8 cellular contexts compared by ENCODE assay signal in the genomic region with DNA sequence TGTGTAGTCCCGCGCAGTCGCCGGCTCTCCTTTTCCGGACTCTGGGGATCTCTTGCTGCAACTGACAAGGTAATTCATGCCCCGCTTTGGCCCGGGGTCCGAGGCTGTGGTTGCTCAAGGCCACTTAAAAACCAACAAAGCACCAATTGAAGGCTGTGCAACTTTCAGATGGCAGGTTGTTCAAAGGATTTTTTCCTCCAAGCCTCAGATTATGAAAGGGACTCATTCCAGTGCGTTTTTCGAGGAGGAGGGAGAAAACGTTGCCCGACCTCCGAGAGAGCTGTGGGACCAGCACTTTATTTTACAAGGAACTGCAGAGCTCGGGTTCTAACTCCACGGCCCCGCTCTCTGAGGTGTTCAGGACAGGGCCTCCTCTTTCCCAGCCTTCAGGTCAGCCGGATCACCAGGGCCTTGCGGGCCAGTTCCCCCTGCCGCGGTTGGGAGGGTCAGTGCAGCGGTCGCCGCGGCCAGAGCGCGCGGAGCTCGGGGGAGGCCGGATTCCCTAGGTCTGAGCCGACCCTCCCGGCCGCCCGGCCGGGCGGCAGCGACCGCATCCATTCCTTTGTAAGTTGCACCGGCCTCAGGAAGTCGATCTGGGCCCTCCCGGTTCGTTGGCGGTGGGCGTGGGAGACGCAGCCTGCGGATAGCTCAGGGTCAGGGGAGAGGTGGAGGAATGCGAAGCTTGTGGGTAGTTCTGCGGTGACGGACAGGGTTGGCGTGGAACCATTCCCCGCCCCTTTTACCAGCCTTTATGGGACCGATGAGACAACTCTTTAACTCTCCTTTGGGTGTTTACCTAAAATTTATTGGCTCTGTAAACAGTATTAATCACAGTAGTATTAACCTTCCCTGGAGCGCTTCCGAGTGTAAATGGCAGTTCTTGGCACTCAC. TPM values are rescaled to one million over a fixed set of nuclear protein-coding genes. Genes with fewer than 3 reads are reported as not detected.
A peak's percentile ranks its signal among the peaks of the same experiment; 100 is the strongest.
DNase-seq lines count a peak whose midpoint lies in the region; ATAC-seq and TF ChIP-seq lines count a peak whose summit lies in the region.

No MANE protein-coding gene starts in this region.

- H3K4me1 ChIP-seq in aorta (ENCODE audit: control insufficient read depth in 1 of 2, insufficient read depth in 2 of 2, low read length in 2 of 2) = no peaks in the 10 kb centered on the region

- H3K4me3 Mint-ChIP-seq in CD14-positive monocyte (peak overlapping the region; percentile 95 to 97), activated B cell treated with CpG ODN at 0.5 μM for 24 hours (peak overlapping the region; percentile 94)

- peak overlapping the region; percentile 87 for H3K4me3 ChIP-seq in fibroblast of mammary gland (ENCODE audit: control insufficient read depth, low read depth, low read length)
- peak overlapping the region; percentile 73 to 75 for H3K4me3 ChIP-seq in aorta (ENCODE audit: low read length in 2 of 2)

- H3K27me3 Mint-ChIP-seq in CD14-positive monocyte (ENCODE audit: low read depth in 3 of 3) (peaks cover 0 to 2% (median 0%) of the 10 kb centered on the region in 3 donors), activated B cell treated with CpG ODN at 0.5 μM for 24 hours (peaks cover 3% of the 10 kb centered on the region)

- intact Hi-C loops in CD14-positive monocyte (cut with micrococcal nuclease) (loop anchor here (5.0 to 10.0 kb wide), 4 partner anchors 76 to 192 kb away; partner anchors contain the start of gene SF3B5 (in 1 of the 2)), activated B cell treated with CpG ODN at 0.5 μM for 24 hours (cut with micrococcal nuclease) (loop anchor here (1.0 to 5.0 kb wide), 4 partner anchors 49 to 196 kb away; no protein-coding TSS in a partner anchor), aorta (cut with DNase I) (loop anchor here (5.0 to 10.0 kb wide), 7 partner anchors 39 to 198 kb away; partner anchors contain the start of gene SF3B5 (in 1 of the 2))

- 0 to 1% methylated on average over 53 of the region's 53 CpGs for WGBS in aorta, 2 donors

- H3K9me3 ChIP-seq in aorta (ENCODE audit: control insufficient read depth, low read length) = no peaks in the 10 kb centered on the region

- H3K36me3 ChIP-seq in aorta (ENCODE audit: control insufficient read depth in 1 of 2, insufficient read depth in 2 of 2, low read length in 1 of 2) = no peaks in the 10 kb centered on the region

- CTCF ChIA-PET in activated B cell treated with CpG ODN at 0.5 μM for 24 hours (lab: Charles Lee) = interaction anchor here (0.8 to 1.5 kb wide), 2 partner anchors 70 to 195 kb away, joined by 3 to 8 read pairs; no protein-coding TSS in a partner anchor

- no peak for DNase-seq in CD14-positive monocyte (ENCODE audit: low spot score)
- peak; percentile 78 for DNase-seq in HS-27A (ENCODE audit: low read depth)
- peak; percentile 19 for DNase-seq in activated B cell treated with CpG ODN at 0.5 μM for 24 hours
- peak; percentile 93 for DNase-seq in fibroblast of mammary gland (ENCODE audit: low read depth)
- DNase-seq in myocyte (ENCODE audit: low read depth) = peak; percentile 82
- peak; percentile 77 to 91 for DNase-seq in aorta

- H3K27me3 ChIP-seq in aorta (ENCODE audit: control insufficient read depth in 1 of 2, insufficient read depth in 2 of 2, low read length in 1 of 2) = no peaks in the 10 kb centered on the region

- no peak for TF ChIP-seq CTCF in CD14-positive monocyte (IDR thresholded peaks at IDR 0.05)
- TF ChIP-seq CTCF in activated B cell treated with CpG ODN at 0.5 μM for 24 hours (IDR thresholded peaks at IDR 0.05) = no peak
- TF ChIP-seq CTCF in fibroblast of mammary gland (conservative IDR thresholded peaks at IDR 0.05; ENCODE audit: control insufficient read depth, insufficient read depth, low read depth, low read length) = no peak

- H3K4me1 Mint-ChIP-seq in CD14-positive monocyte (peaks cover 27% of the 10 kb centered on the region), activated B cell treated with CpG ODN at 0.5 μM for 24 hours (peaks cover 19% of the 10 kb centered on the region)

- peak; percentile 5 for ATAC-seq in activated B cell treated with CpG ODN at 0.5 μM for 24 hours (ENCODE audit: low read depth)
- peak; percentile 22 for ATAC-seq in aorta (ENCODE audit: low FRiP score)
- no peak for ATAC-seq in HG03521 (IDR thresholded peaks at IDR 0.05; ENCODE audit: unreplicated experiment)
- no peak for ATAC-seq in GM18909 (IDR thresholded peaks at IDR 0.05; ENCODE audit: poor library complexity, unreplicated experiment)

- H3K9me3 Mint-ChIP-seq in CD14-positive monocyte (no peaks in the 10 kb centered on the region), activated B cell treated with CpG ODN at 0.5 μM for 24 hours (no peaks in the 10 kb centered on the region)

- H3K27ac ChIP-seq in aorta (ENCODE audit: low read depth in 1 of 2, low read length in 2 of 2) = peak overlapping the region in 1 of 2 donors; percentile 70

- H3K36me3 Mint-ChIP-seq in CD14-positive monocyte (peaks cover 14 to 25% of the 10 kb centered on the region in 2 donors), activated B cell treated with CpG ODN at 0.5 μM for 24 hours (ENCODE audit: low read depth) (peaks cover 1% of the 10 kb centered on the region)

- H3K27ac Mint-ChIP-seq in CD14-positive monocyte (peak overlapping the region; percentile 66 to 96 (median 93)), activated B cell treated with CpG ODN at 0.5 μM for 24 hours (no peak overlapping the region)

- POLR2A ChIA-PET in activated B cell treated with CpG ODN at 0.5 μM for 24 hours (lab: Charles Lee) = interaction anchor here (0.7 to 1.7 kb wide), 5 partner anchors 9 to 69 kb away, joined by 3 to 4 read pairs (median 3); no protein-coding TSS in a partner anchor

RNA-seq across cellular contexts. Expression of gene UTRN, which starts 1.6 kb away (rescaled TPM):
- polyA plus RNA-seq in CD14-positive monocyte (10 to 100 TPM; 21.8 to 66.1 TPM), aorta (10 to 100 TPM; 11.5 to 20.1 TPM)
- total RNA-seq in activated B cell treated with CpG ODN at 0.5 μM for 24 hours (52.2 and 53.5 TPM in 2 replicates), myocyte (56.8 and 103 TPM in 2 replicates), aorta (100 to 1,000 TPM; 238 to 259 TPM)
- 18.2 TPM for polyA plus RNA-seq in myocyte (2012)

Comparison
In these comparisons a context has a peak if more than half of its experiments do, and no peak if none do; other contexts are left out.
1. ATAC-seq: peak in activated B cell treated with CpG ODN at 0.5 μM for 24 hours (single experiment) and aorta (single experiment); none in HG03521 (single experiment) and GM18909 (single experiment).